10 cellular contexts compared by ENCODE assay signal in the genomic region with DNA sequence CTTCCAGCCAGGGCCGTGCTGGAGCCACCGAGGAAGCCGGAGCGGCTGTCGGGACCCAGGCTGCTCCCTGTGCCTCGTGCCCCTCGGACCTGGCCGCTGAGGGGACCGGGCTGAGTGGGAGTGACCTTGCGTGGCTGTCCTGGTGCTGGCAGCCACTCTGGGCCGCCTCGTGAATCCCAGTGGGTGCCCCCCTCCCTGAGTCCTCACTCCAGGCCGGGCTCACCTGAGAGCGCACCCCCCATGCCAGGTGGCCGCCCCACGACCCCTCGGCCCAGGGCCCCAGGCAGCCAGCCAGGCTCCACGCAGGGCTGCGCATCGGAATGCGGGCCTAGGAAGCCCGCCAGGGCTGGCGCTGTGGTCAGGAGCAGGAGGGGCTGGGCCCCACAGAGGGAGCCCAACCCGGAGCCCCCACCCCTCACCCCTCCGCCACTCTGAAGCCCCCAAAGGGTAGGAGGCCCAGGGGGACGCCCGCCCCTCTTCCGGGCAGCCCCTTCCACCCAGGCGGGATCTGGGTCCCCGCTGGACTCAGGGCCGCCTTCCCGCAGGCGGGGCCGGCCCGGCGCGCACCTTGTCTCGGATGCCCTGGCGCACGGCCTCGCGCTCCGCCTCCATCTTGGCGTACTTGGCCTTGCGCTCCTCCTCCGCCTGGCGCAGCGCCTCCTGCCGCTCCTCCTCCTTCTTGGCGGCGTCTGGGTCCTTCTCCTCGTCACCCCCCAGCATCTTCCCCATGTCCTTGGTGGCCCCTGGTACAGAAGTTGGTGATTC. TPM values are rescaled to one million over a fixed set of nuclear protein-coding genes. Genes with fewer than 3 reads are reported as not detected.
DNase-seq lines count a peak whose midpoint lies in the region; ATAC-seq and TF ChIP-seq lines count a peak whose summit lies in the region.
"Had no signal": no experiment of that assay in that cellular context is flagged by ENCODE, and none has a peak within 500 bp of the region (broad histone marks: within the 10 kb centered on the region; RNA-seq: fewer than 3 reads in every experiment).

No MANE protein-coding gene starts in this region.

- no peaks in the 10 kb centered on the region for H3K36me3 Mint-ChIP-seq in activated naive CD4-positive, alpha-beta T cell treated with anti-CD3 and anti-CD28 coated beads, Interleukin-2, amount 50 U/mL, for 72 hours

- DNase-seq in activated CD4-positive, CD25-positive, alpha-beta regulatory T cell treated with anti-CD3 and anti-CD28 coated beads, Interleukin-2, amount 50 U/mL, for 72 hours = no peak
- DNase-seq in activated naive CD4-positive, alpha-beta T cell treated with anti-CD3 and anti-CD28 coated beads, Interleukin-2, amount 50 U/mL, for 72 hours (ENCODE audit: low spot score in 2 of 2) = peak in 1 of 2 donors; percentile 63
- peak in 1 of 2 donors; percentile 83 for DNase-seq in left lung
- peak; percentile 55 for DNase-seq in transverse colon
- DNase-seq in NCI-H774 (lab: John Stamatoyannopoulos, UW) = no peak
- no peak for DNase-seq in Kasumi-1 (lab: John Stamatoyannopoulos, UW)
- DNase-seq in NCI-H2029 treated with DMSO at 0.1 percent for 48 hours (lab: John Stamatoyannopoulos, UW) = no peak

- intact Hi-C loops in left lung (cut with DNase I) = no loop called here
- intact Hi-C loops in transverse colon (cut with DNase I; ENCODE audit: low total_unique reads) = no loop called here

- ATAC-seq in activated CD4-positive, CD25-positive, alpha-beta regulatory T cell treated with anti-CD3 and anti-CD28 coated beads, Interleukin-2, amount 50 U/mL, for 24 hours = peak; percentile 37 to 57
- peak; percentile 25 to 67 for ATAC-seq in activated naive CD4-positive, alpha-beta T cell treated with anti-CD3 and anti-CD28 coated beads, Interleukin-2, amount 50 U/mL, for 72 hours
- peak; percentile 62 for ATAC-seq in left lung

- H3K36me3 ChIP-seq in left lung (no peaks in the 10 kb centered on the region), transverse colon (no peaks in the 10 kb centered on the region)
- H3K36me3 ChIP-seq: SJSA1 had no signal

- no peaks in the 10 kb centered on the region for H3K9me3 ChIP-seq in left lung
- no peaks in the 10 kb centered on the region for H3K9me3 ChIP-seq in transverse colon
- H3K9me3 ChIP-seq: SJSA1 had no signal

- no peak overlapping the region for H3K4me3 ChIP-seq in left lung
- H3K4me3 ChIP-seq in transverse colon = peak overlapping the region in 2 of 4 donors; percentile 21 to 33
- H3K4me3 ChIP-seq: SJSA1 had no signal

- H3K4me1 ChIP-seq in left lung (peaks cover 12% of the 10 kb centered on the region in 2 donors), transverse colon (peaks cover 18 to 42% (median 36%) of the 10 kb centered on the region in 4 donors)
- H3K4me1 ChIP-seq: SJSA1 had no signal

- TF ChIP-seq CTCF in left lung (IDR thresholded peaks at IDR 0.05) (no peak), transverse colon (IDR thresholded peaks at IDR 0.05) (no peak)

- H3K27ac Mint-ChIP-seq in activated naive CD4-positive, alpha-beta T cell treated with anti-CD3 and anti-CD28 coated beads, Interleukin-2, amount 50 U/mL, for 72 hours = no peak overlapping the region

- H3K27ac ChIP-seq in left lung = no peak overlapping the region
- no peak overlapping the region for H3K27ac ChIP-seq in transverse colon
- H3K27ac ChIP-seq: SJSA1 had no signal

- H3K9me3 Mint-ChIP-seq in activated naive CD4-positive, alpha-beta T cell treated with anti-CD3 and anti-CD28 coated beads, Interleukin-2, amount 50 U/mL, for 72 hours = no peaks in the 10 kb centered on the region

- TF ChIP-seq POLR2A in transverse colon (IDR thresholded peaks at IDR 0.05) = no peak

- in situ Hi-C loops in transverse colon (cut with MboI; ENCODE audit: low pct_ligation_motif_present in 1 of 4, low pct_unique_long_range_greater_than_20kb in 1 of 4, low sequenced_read_pairs in 3 of 4) = no loop called here

- TF ChIP-seq EP300 in transverse colon (IDR thresholded peaks at IDR 0.05; ENCODE audit: low read depth) = no peak

- H3K27me3 ChIP-seq in left lung (peaks cover 43 to 100% of the 10 kb centered on the region in 2 donors), transverse colon (peaks cover 66% of the 10 kb centered on the region)

- 4% methylated on average over 24 of the region's 52 CpGs; no CpG with 5 or more reads in 1 of the 2 donors for WGBS in transverse colon (ENCODE audit: low coverage in 1 of 2), 2 donors

RNA-seq across cellular contexts. Expression of a gene that starts 33.9 kb away (rescaled TPM):
- total RNA-seq in activated naive CD4-positive, alpha-beta T cell treated with anti-CD3 and anti-CD28 coated beads, Interleukin-2, amount 50 U/mL, for 72 hours = 1 to 10 TPM in 1 of 2 donors, under 1 TPM in 1; 0.11 to 1.9 TPM
- total RNA-seq in left lung (1 to 10 TPM; 3.1 to 3.2 TPM), transverse colon (1 to 10 TPM in 1 of 4 donors, under 1 TPM in 2, not detected in 1; 0.32 to 3.7 (median 0.41) TPM)
- total RNA-seq: fibroblast of villous mesenchyme, SJSA1 had no signal
